In the genomic region with DNA sequence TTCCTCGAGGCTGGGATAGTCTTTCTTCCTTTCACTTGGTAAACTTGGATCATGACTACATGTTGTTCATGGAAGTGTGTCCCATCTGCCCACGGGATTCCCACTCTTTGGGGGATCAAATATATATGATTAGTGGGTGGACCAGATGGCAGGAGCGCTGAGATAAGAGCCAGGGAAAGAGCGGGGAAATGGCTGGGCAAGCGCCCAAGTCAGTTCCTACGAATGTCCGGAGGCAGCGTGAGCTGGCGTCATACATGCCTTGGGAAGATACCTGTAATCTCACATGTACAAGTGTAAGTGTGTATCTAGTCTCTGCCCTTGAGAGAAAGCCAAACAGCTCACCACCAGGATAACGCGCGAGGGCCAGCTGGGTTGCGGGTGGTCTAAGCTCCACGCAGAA, we compare ENCODE assay signal across 21 cellular contexts.
DNase-seq lines count a peak whose midpoint lies in the region; ATAC-seq, FAIRE-seq and TF ChIP-seq lines count a peak whose summit lies in the region.
"Had no signal": no experiment of that assay in that cellular context is flagged by ENCODE, and none has a peak within 500 bp of the region (broad histone marks: within the 10 kb centered on the region; RNA-seq: fewer than 3 reads in every experiment).

No MANE protein-coding gene starts in this region.

- no peak overlapping the region for H3K18ac ChIP-seq in H1 (ENCODE audit: extremely low read depth, low read length)

- no peaks in the 10 kb centered on the region for H3K9me1 ChIP-seq in keratinocyte (ENCODE audit: control insufficient read depth, extremely low read depth, insufficient read depth, low read length)

- WGBS in H1 (ENCODE audit: extremely low coverage in 1 of 2, insufficient coverage in 1 of 2, insufficient read length in 1 of 2, insufficient replicate concordance in 2 of 2, low coverage in 1 of 2, low lambda C conversion rate in 2 of 2, missing lambda C conversion rate in 1 of 2), 2 experiments: 94% methylated on average over 14 of the region's 14 CpGs; no CpG with 5 or more reads in 1 of the 2 experiments

- peaks cover 0 to 9% of the 10 kb centered on the region in 2 experiments; a peak in 2 of 4 replicates for H3K9me3 ChIP-seq in H1 (ENCODE audit: insufficient read depth in 2 of 2, low read depth in 1 of 2, low read length in 1 of 2)
- no peaks in the 10 kb centered on the region for H3K9me3 ChIP-seq in keratinocyte (ENCODE audit: control insufficient read depth, low read depth, low read length)
- no peaks in the 10 kb centered on the region for H3K9me3 ChIP-seq in T-helper 17 cell (ENCODE audit: control insufficient read depth, low read length, poor library complexity, severe bottlenecking)

- no peaks in the 10 kb centered on the region for H3K36me3 ChIP-seq in H1 (ENCODE audit: control insufficient read depth in 2 of 4, insufficient read depth in 4 of 4, low read length in 3 of 4)
- no peaks in the 10 kb centered on the region for H3K36me3 ChIP-seq in keratinocyte (ENCODE audit: control insufficient read depth in 2 of 2, extremely low read depth in 1 of 2, insufficient read depth in 2 of 2, low read length in 2 of 2)
- H3K36me3 ChIP-seq: BLaER1 had no signal

- H3K4me1 Mint-ChIP-seq in T-helper 17 cell: no peaks in the 10 kb centered on the region
- H3K4me1 Mint-ChIP-seq: CD14-positive monocyte, IgD-negative memory B cell had no signal

- H3K27ac ChIP-seq in H1 (ENCODE audit: low read depth, low read length) (no peak overlapping the region), keratinocyte (ENCODE audit: control insufficient read depth, insufficient read depth, low read length) (no peak overlapping the region)
- H3K27ac ChIP-seq: BLaER1 had no signal

- CTCF ChIA-PET in H1 (lab: Charles Lee; ENCODE audit: partially characterized antibody): interaction anchor here (0.8 to 2.5 kb wide), 9 partner anchors 10 to 198 kb away, joined by 3 to 8 read pairs (median 4); no protein-coding TSS in a partner anchor

- no peak overlapping the region for H3K4me2 ChIP-seq in H1 (ENCODE audit: insufficient read depth in 1 of 2, low read depth in 2 of 2, low read length in 2 of 2)
- no peak overlapping the region for H3K4me2 ChIP-seq in keratinocyte (ENCODE audit: control insufficient read depth, extremely low read depth, insufficient read depth, low read depth, low read length)
- H3K4me2 ChIP-seq: BLaER1 had no signal

- TF ChIP-seq POLR2A in H1 (IDR thresholded peaks at IDR 0.05; ENCODE audit: control extremely low read depth in 1 of 2, low read depth in 2 of 2, low read length in 2 of 2): no peak

- no peak overlapping the region for H2BK120ac ChIP-seq in H1 (replicated peaks; ENCODE audit: low read depth, low read length)

- no peak overlapping the region for H3K27ac Mint-ChIP-seq in T-helper 17 cell
- H3K27ac Mint-ChIP-seq: CD14-positive monocyte; CD4-positive, alpha-beta memory T cell; H9; IgD-negative memory B cell had no signal

- H3K23me2 ChIP-seq in H1 (ENCODE audit: low read depth, low read length): peaks cover 8% of the 10 kb centered on the region

- peak overlapping the region; percentile 93; the same call in 1 of the 2 replicates for H2AK5ac ChIP-seq in H1 (ENCODE audit: low read depth, low read length)

- H3K36me3 Mint-ChIP-seq in T-helper 17 cell (ENCODE audit: low read depth): no peaks in the 10 kb centered on the region
- H3K36me3 Mint-ChIP-seq: CD14-positive monocyte; CD4-positive, alpha-beta memory T cell; IgD-negative memory B cell had no signal

- H3K79me2 ChIP-seq in H1 (ENCODE audit: control insufficient read depth in 1 of 2, insufficient read depth in 2 of 2, low read length in 2 of 2): no peaks in the 10 kb centered on the region
- no peaks in the 10 kb centered on the region for H3K79me2 ChIP-seq in keratinocyte (ENCODE audit: control insufficient read depth, insufficient read depth, low read length)

- TF ChIP-seq CTCF in H1 (IDR thresholded peaks at IDR 0.05; ENCODE audit: control extremely low read depth in 1 of 3, insufficient read depth in 1 of 3, low read depth in 1 of 3, low read length in 3 of 3) (no peak), keratinocyte (optimal IDR thresholded peaks at IDR 0.05 in 1 of 3, IDR thresholded peaks at IDR 0.05 in 1 of 3, conservative IDR thresholded peaks at IDR 0.05 in 1 of 3; ENCODE audit: extremely low read depth in 1 of 3, insufficient read depth in 2 of 3, low read length in 3 of 3) (no peak)

- H3K4ac ChIP-seq in H1 (replicated peaks; ENCODE audit: insufficient read length, low read depth, low read length): no peak overlapping the region

- H3K27me3 ChIP-seq in H1 (replicated peaks in 1 of 4; ENCODE audit: control insufficient read depth in 3 of 4, extremely low read depth in 1 of 4, insufficient read depth in 3 of 4, low read length in 3 of 4) (peaks cover 14 to 63% (median 47%) of the 10 kb centered on the region in 4 experiments), keratinocyte (ENCODE audit: control insufficient read depth, extremely low read depth, insufficient read depth, low read length) (no peaks in the 10 kb centered on the region)
- H3K27me3 ChIP-seq: BLaER1 had no signal

- H2BK5ac ChIP-seq in H1 (ENCODE audit: low read depth, low read length): 0 out of 2 replicates have a peak overlapping the region, but pooled peaks have one; percentile 66

- H3K9ac ChIP-seq in H1 (replicated peaks in 1 of 4; ENCODE audit: extremely low read depth in 1 of 4, low read depth in 3 of 4, low read length in 3 of 4) (no peak overlapping the region), keratinocyte (ENCODE audit: control insufficient read depth, extremely low read depth, insufficient read depth, low read length) (no peak overlapping the region)
- H3K9ac ChIP-seq: BLaER1 had no signal

- H3K14ac ChIP-seq in H1 (ENCODE audit: insufficient read length): no peak overlapping the region

- TF ChIP-seq EP300 in H1 (IDR thresholded peaks at IDR 0.05; ENCODE audit: borderline replicate concordance in 1 of 2, low read depth in 2 of 2, low read length in 2 of 2): no peak

- no peak for TF ChIP-seq RAD21 in H1 (IDR thresholded peaks at IDR 0.05 in 1 of 2, conservative IDR thresholded peaks at IDR 0.05 in 1 of 2; ENCODE audit: low read depth in 2 of 2, low read length in 2 of 2)

- H3K4me1 ChIP-seq in H1 (replicated peaks in 1 of 4; ENCODE audit: control insufficient read depth in 3 of 4, insufficient read depth in 4 of 4, low read length in 3 of 4) (peaks cover 2 to 16% (median 9%) of the 10 kb centered on the region in 4 experiments), keratinocyte (ENCODE audit: control insufficient read depth, extremely low read depth, insufficient read depth, low read length) (peaks cover 10% of the 10 kb centered on the region)
- H3K4me1 ChIP-seq: BLaER1 had no signal

- DNase-seq in DMS 273 (lab: John Stamatoyannopoulos, UW; ENCODE audit: unreplicated experiment): peak; percentile 49
- peak; percentile 71 to 81 for DNase-seq in NCI-H524 (lab: John Stamatoyannopoulos, UW)
- no peak for DNase-seq in H1 (ENCODE audit: low read depth in 1 of 2, low spot score in 2 of 2)
- no peak for DNase-seq in keratinocyte (ENCODE audit: low read depth, low spot score)
- DNase-seq in Right ventricle myocardium superior: no peak
- no peak for DNase-seq in T-helper 17 cell
- no peak for DNase-seq in epidermal melanocyte (ENCODE audit: insufficient read length, low spot score)
- DNase-seq: 8988T; CD4-positive, alpha-beta memory T cell; DMS53; DND-41; GOT3; H9 had no signal

- H3K79me1 ChIP-seq in H1 (ENCODE audit: low read depth, low read length): no peaks in the 10 kb centered on the region

- H2AFZ ChIP-seq in H1 (ENCODE audit: low read length): no peak overlapping the region
- no peak overlapping the region for H2AFZ ChIP-seq in keratinocyte (ENCODE audit: control insufficient read depth, low read length)

- no peaks in the 10 kb centered on the region for H3K27me3 Mint-ChIP-seq in T-helper 17 cell

- no peak overlapping the region for H4K91ac ChIP-seq in H1 (replicated peaks; ENCODE audit: insufficient read length, low read length)

- H3K4me3 ChIP-seq in H1 (ENCODE audit: extremely low read depth in 1 of 4, insufficient read depth in 2 of 4, low read depth in 3 of 4, low read length in 4 of 4) (no peak overlapping the region), keratinocyte (ENCODE audit: control insufficient read depth in 2 of 3, extremely low read depth in 1 of 3, insufficient read depth in 2 of 3, low read depth in 1 of 3, low read length in 3 of 3) (no peak overlapping the region)
- H3K4me3 ChIP-seq: BLaER1 had no signal

- ATAC-seq in GM21717 (IDR thresholded peaks at IDR 0.05; ENCODE audit: unreplicated experiment) (no peak), Right ventricle myocardium superior (ENCODE audit: poor library complexity) (no peak), T-helper 17 cell (no peak)
- ATAC-seq: HepG2 had no signal

- dilution Hi-C loops in keratinocyte (cut with MboI; ENCODE audit: extremely low pct_ligation_motif_present, low sequenced_read_pairs): no loop called here

- no peak overlapping the region for H3K4me3 Mint-ChIP-seq in T-helper 17 cell
- H3K4me3 Mint-ChIP-seq: CD14-positive monocyte; CD4-positive, alpha-beta memory T cell; H9; IgD-negative memory B cell had no signal

- H4K5ac ChIP-seq in H1 (ENCODE audit: insufficient read length, low read depth, low read length): no peak overlapping the region

- POLR2A ChIA-PET in H1 (lab: Charles Lee; ENCODE audit: partially characterized antibody): no interaction called here

- peaks cover 0 to 7% of the 10 kb centered on the region in 2 experiments for H4K20me1 ChIP-seq in H1 (replicated peaks in 1 of 2; ENCODE audit: control insufficient read depth in 1 of 2, insufficient read depth in 2 of 2, low read length in 2 of 2)
- no peaks in the 10 kb centered on the region for H4K20me1 ChIP-seq in keratinocyte (ENCODE audit: control insufficient read depth, extremely low read depth, insufficient read depth, low read length)
- H4K20me1 ChIP-seq: BLaER1 had no signal

- 0 out of 2 replicates have a peak overlapping the region, but pooled peaks have one; percentile 7 for H2BK12ac ChIP-seq in H1 (ENCODE audit: low read depth, low read length)

- H4K8ac ChIP-seq in H1 (ENCODE audit: extremely low read depth, insufficient read depth, low read length): no peak overlapping the region; the same call in none of the 2 replicates

- no peak overlapping the region for H2BK20ac ChIP-seq in H1 (ENCODE audit: low read length)

- H3K23ac ChIP-seq in H1 (ENCODE audit: insufficient read length): no peak overlapping the region

- FAIRE-seq in H1 (lab: Jason Lieb, UNC): no peak
- FAIRE-seq in keratinocyte (lab: Jason Lieb, UNC): peak; percentile 67
- FAIRE-seq: G401.6, GM12892, GM18507, HepG2 had no signal

- no peak overlapping the region for H3K56ac ChIP-seq in H1 (replicated peaks; ENCODE audit: insufficient read length, low read depth, low read length)

- H2BK15ac ChIP-seq in H1 (ENCODE audit: low read length): 0 out of 2 replicates have a peak overlapping the region, but pooled peaks have one; percentile 81

- intact Hi-C loops in Right ventricle myocardium superior (cut with DNase I): no loop called here

TF ChIP-seq in H1, 55 proteins besides CTCF, POLR2A, EP300 and RAD21:
- TF ChIP-seq, protein P1, sequence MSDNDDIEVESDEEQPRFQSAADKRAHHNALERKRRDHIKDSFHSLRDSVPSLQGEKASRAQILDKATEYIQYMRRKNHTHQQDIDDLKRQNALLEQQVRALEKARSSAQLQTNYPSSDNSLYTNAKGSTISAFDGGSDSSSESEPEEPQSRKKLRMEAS (IDR thresholded peaks at IDR 0.05): no peak

Comparison
In these comparisons a context has a peak if more than half of its experiments do, and no peak if none do; other contexts are left out.
1. DNase-seq: peak in DMS 273 (single experiment) and NCI-H524 (2 of 2); none in H1 (0 of 2), keratinocyte (single experiment), Right ventricle myocardium superior (single experiment), T-helper 17 cell (0 of 3) and epidermal melanocyte (single experiment).